ENCODE assay signal across 2 cellular contexts in genomic region chr1:199932462-199932861, GRCh38.
TF ChIP-seq lines count a peak whose summit lies in the region.

No MANE protein-coding gene starts in this region.

TF ChIP-seq in SK-N-SH, 30 proteins besides CTCF, POLR2A, EP300 and RAD21 (continued from another document):
- TF ChIP-seq REST (IDR thresholded peaks at IDR 0.05; ENCODE audit: low read depth, low read length): no peak
- no peak for TF ChIP-seq FOSL2 (IDR thresholded peaks at IDR 0.05; ENCODE audit: borderline replicate concordance, low read depth)
- TF ChIP-seq YY1 (IDR thresholded peaks at IDR 0.05; ENCODE audit: low read depth): no peak
- no peak for TF ChIP-seq USF2 (IDR thresholded peaks at IDR 0.05; ENCODE audit: borderline replicate concordance, low read depth, low read length)
- no peak for TF ChIP-seq NRF1 (IDR thresholded peaks at IDR 0.05; ENCODE audit: low read depth, low read length)
- TF ChIP-seq SIN3A (IDR thresholded peaks at IDR 0.05; ENCODE audit: borderline replicate concordance, low read depth, low read length): no peak
- no peak for TF ChIP-seq MAX (IDR thresholded peaks at IDR 0.05; ENCODE audit: low read depth)
- no peak for TF ChIP-seq ELF1 (IDR thresholded peaks at IDR 0.05)
- no peak for TF ChIP-seq RXRA (IDR thresholded peaks at IDR 0.05; ENCODE audit: borderline replicate concordance, low read depth)
- TF ChIP-seq TAF1 (IDR thresholded peaks at IDR 0.05; ENCODE audit: borderline replicate concordance, low read depth, low read length): no peak
- TF ChIP-seq POLR2AphosphoS5 (IDR thresholded peaks at IDR 0.05; ENCODE audit: low read depth, low read length): no peak
- TF ChIP-seq USF1 (IDR thresholded peaks at IDR 0.05; ENCODE audit: borderline replicate concordance, low read depth): no peak

TF ChIP-seq in SK-N-SH treated with all-trans-retinoic acid at 6 μM for 48 hours, 23 proteins besides CTCF, POLR2A, EP300 and RAD21 (continued from another document):
- TF ChIP-seq TSHZ2 (CRISPR knock-in tag; IDR thresholded peaks at IDR 0.05) (no peak), ZFP3 (CRISPR knock-in tag; IDR thresholded peaks at IDR 0.05) (no peak), CSRNP3 (CRISPR knock-in tag; IDR thresholded peaks at IDR 0.05) (no peak), ARNTL (CRISPR knock-in tag; IDR thresholded peaks at IDR 0.05; ENCODE audit: borderline replicate concordance, low read depth) (no peak), ZNF565 (CRISPR knock-in tag; conservative IDR thresholded peaks at IDR 0.05; ENCODE audit: low read depth) (no peak), OSR1 (CRISPR knock-in tag; IDR thresholded peaks at IDR 0.05) (no peak), CSDC2 (CRISPR knock-in tag; IDR thresholded peaks at IDR 0.05) (no peak), ESRRG (CRISPR knock-in tag; IDR thresholded peaks at IDR 0.05) (no peak)
TF ChIP-seq in SK-N-SH treated with all-trans-retinoic acid at 6 μM for 48 hours: peak in this region for 0.
